In genomic region chr15:43800286-43801136, GRCh38 we compare ENCODE assay signal across 8 cellular contexts. TPM values are rescaled to one million over a fixed set of nuclear protein-coding genes. Genes with fewer than 3 reads are reported as not detected.
DNase-seq lines count a peak whose midpoint lies in the region; ATAC-seq, FAIRE-seq and TF ChIP-seq lines count a peak whose summit lies in the region.

Gene HYPK (plus strand): TSS chr15:43800599. CDS start chr15:43800623, 24 bp downstream.

- TSS peak; percentile 52 for BruUV-seq in A673 (replicated peaks; lab: Mats Ljungman, UMichigan)

- H3K4me1 ChIP-seq in A673 (ENCODE audit: insufficient read depth, low read length, poor library complexity, severe bottlenecking) (no peaks in the 10 kb centered on the region), keratinocyte (ENCODE audit: control insufficient read depth, extremely low read depth, insufficient read depth, low read length) (peaks cover 5% of the 10 kb centered on the region)

- peak within 1 kb of the TSS; percentile 80 for H3K9ac ChIP-seq in keratinocyte (ENCODE audit: control insufficient read depth, extremely low read depth, insufficient read depth, low read length)

- H3K9me1 ChIP-seq in keratinocyte (ENCODE audit: control insufficient read depth, extremely low read depth, insufficient read depth, low read length), result no peaks in the 10 kb centered on the region

- H3K4me3 Mint-ChIP-seq in central memory CD8-positive, alpha-beta T cell, result peak within 1 kb of the TSS; percentile 96

- H3K27ac Mint-ChIP-seq in central memory CD8-positive, alpha-beta T cell (ENCODE audit: low read depth), result peak within 1 kb of the TSS; percentile 97

- H3K4me3 ChIP-seq in A673 (ENCODE audit: low read depth, low read length, poor library complexity, severe bottlenecking) (peak within 1 kb of the TSS; percentile 82), keratinocyte (ENCODE audit: control insufficient read depth in 2 of 3, extremely low read depth in 1 of 3, insufficient read depth in 2 of 3, low read depth in 1 of 3, low read length in 3 of 3) (peak within 1 kb of the TSS; percentile 60 to 84 (median 72))

- peak; percentile 88 for ATAC-seq in GM18867 (IDR thresholded peaks at IDR 0.05; ENCODE audit: unreplicated experiment)
- ATAC-seq in HG03108 (IDR thresholded peaks at IDR 0.05; ENCODE audit: unreplicated experiment), result peak; percentile 85
- peak; percentile 99 for ATAC-seq in activated CD4-positive, CD25-positive, alpha-beta regulatory T cell treated with anti-CD3 and anti-CD28 coated beads, Interleukin-2, amount 50 U/mL, for 24 hours
- peak; percentile 99 for ATAC-seq in central memory CD8-positive, alpha-beta T cell (replicated peaks; ENCODE audit: extremely low read depth, poor library complexity, severe bottlenecking)

- POLR2A ChIA-PET in A673 (lab: Charles Lee; ENCODE audit: low non-redundant PET), result interaction anchor here (0.8 kb wide), 1 partner anchor 11 kb away, joined by 3 read pairs; no protein-coding TSS in a partner anchor

- H3K4me1 Mint-ChIP-seq in central memory CD8-positive, alpha-beta T cell, result peaks cover 40% of the 10 kb centered on the region

- H3K27me3 ChIP-seq in A673 (replicated peaks; ENCODE audit: insufficient read depth, low read depth, low read length, poor library complexity) (no peaks in the 10 kb centered on the region), keratinocyte (ENCODE audit: control insufficient read depth, extremely low read depth, insufficient read depth, low read length) (no peaks in the 10 kb centered on the region)

- peak within 1 kb of the TSS; percentile 67 for H3K27ac ChIP-seq in A673 (ENCODE audit: low read depth, low read length, poor library complexity, severe bottlenecking)
- peak within 1 kb of the TSS; percentile 68 for H3K27ac ChIP-seq in keratinocyte (ENCODE audit: control insufficient read depth, insufficient read depth, low read length)

- intact Hi-C loops in A673 (cut with micrococcal nuclease; ENCODE audit: unreplicated experiment), result no loop called here

- peak within 1 kb of the TSS; percentile 92 for H2AFZ ChIP-seq in keratinocyte (ENCODE audit: control insufficient read depth, low read length)

- H3K9me3 Mint-ChIP-seq in central memory CD8-positive, alpha-beta T cell, result no peaks in the 10 kb centered on the region

- H3K27me3 Mint-ChIP-seq in central memory CD8-positive, alpha-beta T cell, result no peaks in the 10 kb centered on the region

- peaks cover 53% of the 10 kb centered on the region for H3K36me3 ChIP-seq in A673 (ENCODE audit: insufficient read depth, low read length, poor library complexity, severe bottlenecking)
- peaks cover 11 to 25% of the 10 kb centered on the region in 2 experiments for H3K36me3 ChIP-seq in keratinocyte (ENCODE audit: control insufficient read depth in 2 of 2, extremely low read depth in 1 of 2, insufficient read depth in 2 of 2, low read length in 2 of 2)

- no peaks in the 10 kb centered on the region for H4K20me1 ChIP-seq in keratinocyte (ENCODE audit: control insufficient read depth, extremely low read depth, insufficient read depth, low read length)

- H3K4me2 ChIP-seq in keratinocyte (ENCODE audit: control insufficient read depth, extremely low read depth, insufficient read depth, low read depth, low read length), result peak within 1 kb of the TSS; percentile 66

- H3K9me3 ChIP-seq in A673 (ENCODE audit: low read depth, low read length, poor library complexity, severe bottlenecking) (no peaks in the 10 kb centered on the region), keratinocyte (ENCODE audit: control insufficient read depth, low read depth, low read length) (no peaks in the 10 kb centered on the region)

- FAIRE-seq in keratinocyte (lab: Jason Lieb, UNC), result peak; percentile 86

- peaks cover 12% of the 10 kb centered on the region for H3K79me2 ChIP-seq in keratinocyte (ENCODE audit: control insufficient read depth, insufficient read depth, low read length)

- DNase-seq in A673 (ENCODE audit: low spot score) (peak; percentile 92), NCI-H446 (lab: John Stamatoyannopoulos, UW) (peak; percentile 56 to 75), keratinocyte (ENCODE audit: low read depth, low spot score) (no peak)
- peak; percentile 82 to 86 for DNase-seq in central memory CD8-positive, alpha-beta T cell (ENCODE audit: low spot score in 2 of 2)
- DNase-seq in stimulated activated CD4-positive, alpha-beta T cell treated with anti-CD3 and anti-CD28 coated beads, Interleukin-15, amount 100 ng/mL, for 1 hour (ENCODE audit: low read depth in 1 of 2, low spot score in 1 of 2), result peak; percentile 83 to 84

- CTCF ChIA-PET in A673 (lab: Charles Lee), result interaction anchor here (0.6 to 1.0 kb wide), 2 partner anchors 22 to 24 kb away, joined by 3 to 8 read pairs; partner anchors contain the start of gene MFAP1

- H3K36me3 Mint-ChIP-seq in central memory CD8-positive, alpha-beta T cell (ENCODE audit: insufficient read depth), result peaks cover 49% of the 10 kb centered on the region

- TF ChIP-seq CTCF in A673 (conservative IDR thresholded peaks at IDR 0.05; ENCODE audit: low read depth, low read length) (no peak), keratinocyte (optimal IDR thresholded peaks at IDR 0.05 in 1 of 3, IDR thresholded peaks at IDR 0.05 in 1 of 3, conservative IDR thresholded peaks at IDR 0.05 in 1 of 3; ENCODE audit: extremely low read depth in 1 of 3, insufficient read depth in 2 of 3, low read length in 3 of 3) (no peak)

- dilution Hi-C loops in keratinocyte (cut with MboI; ENCODE audit: extremely low pct_ligation_motif_present, low sequenced_read_pairs), result no loop called here

RNA-seq across cellular contexts. Expression of gene HYPK, which starts in this region (rescaled TPM):
- total RNA-seq in A673 (2021), result 33.6 and 34.9 TPM in 2 replicates
- polyA plus RNA-seq in keratinocyte, result 8.8 to 27.5 TPM (median 11.7 TPM) in 3 replicates
- polyA plus RNA-seq in keratinocyte (2011; ENCODE audit: low read depth), result 11.0 TPM
- 5.8 and 6.3 TPM in 2 replicates for polyA plus RNA-seq in keratinocyte (2011; cell fraction: cytosol; rRNA removed)
- 5.4 and 6.0 TPM in 2 replicates for polyA plus RNA-seq in keratinocyte (2011; cell fraction: nucleus; rRNA removed)
- 3.3 and 5.3 TPM in 2 replicates for polyA plus RNA-seq in keratinocyte (2012; ENCODE audit: low replicate concordance)
- polyA minus RNA-seq in keratinocyte, result 2.2 to 5.3 TPM (median 3.2 TPM) in 3 replicates
- 24.7 TPM for polyA minus RNA-seq in keratinocyte (2011; cell fraction: cytosol; rRNA and poly(A)+ RNA removed)
- 2.5 and 5.3 TPM in 2 replicates for polyA minus RNA-seq in keratinocyte (2011; cell fraction: nucleus; rRNA and poly(A)+ RNA removed)
